37 cellular contexts compared by ENCODE assay signal in genomic region chr9:137494550-137495351, GRCh38. TPM values are rescaled to one million over a fixed set of nuclear protein-coding genes. Genes with fewer than 3 reads are reported as not detected.
DNase-seq lines count a peak whose midpoint lies in the region; ATAC-seq, FAIRE-seq and TF ChIP-seq lines count a peak whose summit lies in the region.
"Had no signal": no experiment of that assay in that cellular context is flagged by ENCODE, and none has a peak within 500 bp of the region (broad histone marks: within the 10 kb centered on the region; RNA-seq: fewer than 3 reads in every experiment).

No MANE protein-coding gene starts in this region.

- H4K20me1 ChIP-seq in K562 (replicated peaks; ENCODE audit: control insufficient read depth, insufficient read depth, low read length), result no peaks in the 10 kb centered on the region

- intact Hi-C loops in Right ventricle myocardium inferior (cut with DNase I), result no loop called here
- intact Hi-C loops in left ventricle myocardium inferior (cut with micrococcal nuclease), result no loop called here
- intact Hi-C loops in K562 (cut with micrococcal nuclease), result no loop called here

- TF ChIP-seq EP300 in K562 (IDR thresholded peaks at IDR 0.05; ENCODE audit: low read length) (no peak), gastroesophageal sphincter (IDR thresholded peaks at IDR 0.05) (no peak)

- H3K36me3 Mint-ChIP-seq in stimulated activated memory B cell treated with anti-CD40 and anti-IgM and Interleukin-4, amounts not matched to agents 10 μg/mL and 1 μg/mL and 100 μg/mL, for 72 hours, result peaks cover 13% of the 10 kb centered on the region
- H3K36me3 Mint-ChIP-seq: activated naive CD8-positive, alpha-beta T cell; CD4-positive, alpha-beta memory T cell had no signal

- H3K27me3 Mint-ChIP-seq in stimulated activated memory B cell treated with anti-CD40 and anti-IgM and Interleukin-4, amounts not matched to agents 10 μg/mL and 1 μg/mL and 100 μg/mL, for 72 hours, result no peaks in the 10 kb centered on the region
- H3K27me3 Mint-ChIP-seq: activated CD8-positive, alpha-beta T cell treated with anti-CD3 and anti-CD28 coated beads for 36 hours; activated naive CD8-positive, alpha-beta T cell; CD4-positive, alpha-beta memory T cell had no signal

- H2BK120ac ChIP-seq in mesenchymal stem cell (ENCODE audit: low read depth, low read length), result no peak overlapping the region

- no peak overlapping the region for H3K23ac ChIP-seq in mesenchymal stem cell (ENCODE audit: low read length in 2 of 2)

- no peak for FAIRE-seq in K562 (lab: Jason Lieb, UNC)
- FAIRE-seq: colon, GM18507, islet of Langerhans had no signal

- no peaks in the 10 kb centered on the region for H3K79me1 ChIP-seq in mesenchymal stem cell (replicated peaks; ENCODE audit: low read length, poor library complexity, severe bottlenecking)

- H3K4me2 ChIP-seq in K562 (ENCODE audit: insufficient read depth, low read length) (peak overlapping the region; percentile 65), mesenchymal stem cell (ENCODE audit: low read length, poor library complexity, severe bottlenecking) (no peak overlapping the region)
- H3K4me2 ChIP-seq: KMS-11 had no signal

- DNase-seq in Right ventricle myocardium inferior (ENCODE audit: missing footprints), result no peak
- no peak for DNase-seq in left ventricle myocardium inferior
- no peak for DNase-seq in K562 (ENCODE audit: extremely low read depth in 1 of 4, low spot score in 3 of 4)
- DNase-seq in mesenchymal stem cell, result no peak
- no peak for DNase-seq in NCI-H2196 treated with DMSO at 0.1 percent for 48 hours (lab: John Stamatoyannopoulos, UW; ENCODE audit: unreplicated experiment)
- DNase-seq: activated CD4-positive, alpha-beta T cell treated with anti-CD3 and anti-CD28 coated beads for 1 hour; activated CD8-positive, alpha-beta T cell treated with anti-CD3 and anti-CD28 coated beads for 36 hours; CD4-positive, alpha-beta memory T cell; effector CD8-positive, alpha-beta T cell; EL; GM23248; MM.1S; NCI-H2081; NCI-H748 treated with DMSO at 0.1 percent for 48 hours; ovary; retina; SIG-M5; stimulated activated CD4-positive, alpha-beta T cell treated with anti-CD3 and anti-CD28 coated beads, Interleukin-2, amount 100 ng/mL, for 24 hours; stomach; uterus had no signal

- no peaks in the 10 kb centered on the region for H3K9me3 Mint-ChIP-seq in stimulated activated memory B cell treated with anti-CD40 and anti-IgM and Interleukin-4, amounts not matched to agents 10 μg/mL and 1 μg/mL and 100 μg/mL, for 72 hours
- H3K9me3 Mint-ChIP-seq: activated CD8-positive, alpha-beta T cell treated with anti-CD3 and anti-CD28 coated beads for 36 hours; activated T-helper 2 cell treated with anti-CD3 and anti-CD28 coated beads, Interferon-gamma antibody, Interleukin-2, Interleukin-4, amounts not matched to agents 10 μg/mL and 5 μg/mL and 100 μg/mL, durations not matched to agents 14 hours and 24 hours and 36 hours; CD4-positive, alpha-beta memory T cell; T-helper 2 cell treated with Interferon-gamma antibody and Interleukin-4, amounts not matched to agents 5 μg/mL and 100 μg/mL, for 36 hours had no signal

- H3K4me3 ChIP-seq in left ventricle myocardium inferior, result no peak overlapping the region
- no peak overlapping the region for H3K4me3 ChIP-seq in K562
- H3K4me3 ChIP-seq in mesenchymal stem cell (ENCODE audit: insufficient read depth in 1 of 2, low read depth in 1 of 2, low read length in 2 of 2), result no peak overlapping the region
- H3K4me3 ChIP-seq in gastroesophageal sphincter, result no peak overlapping the region
- H3K4me3 ChIP-seq: ascending aorta, GM23248, ovary, Peyer's patch, stomach, uterus had no signal

- H3K27ac ChIP-seq in left ventricle myocardium inferior (replicated peaks), result no peak overlapping the region
- no peak overlapping the region for H3K27ac ChIP-seq in K562 (ENCODE audit: extremely low read depth, low read depth, low read length)
- H3K27ac ChIP-seq in mesenchymal stem cell (ENCODE audit: low read length, poor library complexity, severe bottlenecking), result no peak overlapping the region
- H3K27ac ChIP-seq in gastroesophageal sphincter, result no peak overlapping the region
- H3K27ac ChIP-seq: ascending aorta, GM23248, HL-60, KMS-11, ovary, stomach, uterus had no signal

- no peak overlapping the region for H3K27ac Mint-ChIP-seq in stimulated activated memory B cell treated with anti-CD40 and anti-IgM and Interleukin-4, amounts not matched to agents 10 μg/mL and 1 μg/mL and 100 μg/mL, for 72 hours
- H3K27ac Mint-ChIP-seq: activated CD8-positive, alpha-beta T cell treated with anti-CD3 and anti-CD28 coated beads for 36 hours; activated naive CD8-positive, alpha-beta T cell; activated T-helper 2 cell treated with anti-CD3 and anti-CD28 coated beads, Interferon-gamma antibody, Interleukin-2, Interleukin-4, amounts not matched to agents 10 μg/mL and 5 μg/mL and 100 μg/mL, durations not matched to agents 14 hours and 24 hours and 36 hours; nephron had no signal

- TF ChIP-seq CTCF in left ventricle myocardium inferior (IDR thresholded peaks at IDR 0.05; ENCODE audit: borderline replicate concordance) (no peak), K562 (IDR thresholded peaks at IDR 0.05 in 2 of 3, conservative IDR thresholded peaks at IDR 0.05 in 1 of 3; ENCODE audit: insufficient read depth in 2 of 3, low read depth in 1 of 3, low read length in 3 of 3) (no peak), gastroesophageal sphincter (IDR thresholded peaks at IDR 0.05) (no peak)

- no peak for TF ChIP-seq RAD21 in K562 (CRISPR knock-in tag; conservative IDR thresholded peaks at IDR 0.05 in 1 of 2, IDR thresholded peaks at IDR 0.05 in 1 of 2)

- H2AK5ac ChIP-seq in mesenchymal stem cell (ENCODE audit: low read length, severe bottlenecking), result no peak overlapping the region

- no peak overlapping the region for H3K18ac ChIP-seq in mesenchymal stem cell (ENCODE audit: low read depth in 1 of 2, low read length in 2 of 2)

- H3K4me3 Mint-ChIP-seq in stimulated activated memory B cell treated with anti-CD40 and anti-IgM and Interleukin-4, amounts not matched to agents 10 μg/mL and 1 μg/mL and 100 μg/mL, for 72 hours, result no peak overlapping the region
- H3K4me3 Mint-ChIP-seq: activated CD8-positive, alpha-beta T cell treated with anti-CD3 and anti-CD28 coated beads for 36 hours; activated naive CD8-positive, alpha-beta T cell; nephron had no signal

- no peak for TF ChIP-seq POLR2A in K562 (conservative IDR thresholded peaks at IDR 0.05)
- TF ChIP-seq POLR2A in gastroesophageal sphincter (IDR thresholded peaks at IDR 0.05), result no peak

- no peaks in the 10 kb centered on the region for H3K4me1 Mint-ChIP-seq in stimulated activated memory B cell treated with anti-CD40 and anti-IgM and Interleukin-4, amounts not matched to agents 10 μg/mL and 1 μg/mL and 100 μg/mL, for 72 hours
- H3K4me1 Mint-ChIP-seq: nephron had no signal

- H2AFZ ChIP-seq in K562 (ENCODE audit: low read depth, low read length) (peak overlapping the region; percentile 68; the same call in 1 of the 2 replicates), mesenchymal stem cell (ENCODE audit: low read depth, low read length) (no peak overlapping the region)
- H2AFZ ChIP-seq: GM23248 had no signal

- in situ Hi-C loops in K562 (cut with MboI), result no loop called here

- peak overlapping the region in 1 of 2 experiments; percentile 35 for H3K14ac ChIP-seq in mesenchymal stem cell (ENCODE audit: low read length in 2 of 2)

- CTCF ChIA-PET in K562 (lab: Yijun Ruan, JAX; ENCODE audit: low intra/inter-chr PET ratio), result no interaction called here

- no peaks in the 10 kb centered on the region for H3K9me3 ChIP-seq in left ventricle myocardium inferior (replicated peaks)
- no peaks in the 10 kb centered on the region for H3K9me3 ChIP-seq in K562 (replicated peaks; ENCODE audit: control insufficient read depth, insufficient read depth, low read depth, low read length)
- no peaks in the 10 kb centered on the region for H3K9me3 ChIP-seq in mesenchymal stem cell (ENCODE audit: control insufficient read depth, low read length)
- no peaks in the 10 kb centered on the region for H3K9me3 ChIP-seq in gastroesophageal sphincter
- H3K9me3 ChIP-seq: ascending aorta, ovary, Peyer's patch, stomach, uterus had no signal

- no peaks in the 10 kb centered on the region for H3K79me2 ChIP-seq in K562 (ENCODE audit: control insufficient read depth, insufficient read depth, low read length)

- H3K9ac ChIP-seq in K562 (ENCODE audit: insufficient read depth in 1 of 2, low read depth in 2 of 2, low read length in 2 of 2), result peak overlapping the region in 1 of 2 experiments; percentile 28; a peak in 1 of 4 replicates
- no peak overlapping the region for H3K9ac ChIP-seq in mesenchymal stem cell (ENCODE audit: low read length)
- H3K9ac ChIP-seq: GM23248, KMS-11 had no signal

- H4K91ac ChIP-seq in mesenchymal stem cell (ENCODE audit: low read length), result peak overlapping the region; percentile 20

- H3K9me1 ChIP-seq in K562 (ENCODE audit: control insufficient read depth, insufficient read depth, low read length), result no peaks in the 10 kb centered on the region

- no peak overlapping the region for H2BK15ac ChIP-seq in mesenchymal stem cell (ENCODE audit: low read depth, poor library complexity, severe bottlenecking)

- POLR2A ChIA-PET in K562 (lab: Yijun Ruan, JAX), result interaction anchor here (1.0 to 1.4 kb wide), 2 partner anchors 10 to 14 kb away, joined by 3 read pairs; no protein-coding TSS in a partner anchor

- no peak overlapping the region for H4K8ac ChIP-seq in mesenchymal stem cell (ENCODE audit: low read length)

- H2BK5ac ChIP-seq in mesenchymal stem cell (ENCODE audit: low read depth, low read length, poor library complexity, severe bottlenecking), result no peak overlapping the region

- H3K4me1 ChIP-seq in left ventricle myocardium inferior (peaks cover 16% of the 10 kb centered on the region), K562 (replicated peaks in 1 of 2; ENCODE audit: control insufficient read depth in 2 of 2, insufficient read depth in 2 of 2, low read length in 2 of 2) (peaks cover 38 to 66% of the 10 kb centered on the region in 2 experiments), mesenchymal stem cell (ENCODE audit: control insufficient read depth, insufficient read depth, low read depth, low read length) (no peaks in the 10 kb centered on the region), gastroesophageal sphincter (no peaks in the 10 kb centered on the region)
- H3K4me1 ChIP-seq: ascending aorta, Peyer's patch, stomach, uterus had no signal

- 89% methylated on average over 37 of the region's 46 CpGs for WGBS in K562 (ENCODE audit: insufficient coverage, low coverage, missing lambda C conversion rate)
- WGBS in mesenchymal stem cell, result 96% methylated on average over 46 of the region's 46 CpGs
- WGBS in gastroesophageal sphincter (ENCODE audit: low coverage in 1 of 2), 2 donors, result 93 to 97% methylated on average over 22 to 31 of the region's 46 CpGs

- H2BK12ac ChIP-seq in mesenchymal stem cell (ENCODE audit: low read length in 2 of 2), result no peak overlapping the region

- H3K36me3 ChIP-seq in left ventricle myocardium inferior (peaks cover 33% of the 10 kb centered on the region), K562 (ENCODE audit: control insufficient read depth, insufficient read depth, low read length) (no peaks in the 10 kb centered on the region), mesenchymal stem cell (ENCODE audit: control insufficient read depth in 1 of 2, insufficient read depth in 2 of 2, low read depth in 1 of 2, low read length in 2 of 2) (peaks cover 3 to 11% of the 10 kb centered on the region in 2 experiments), gastroesophageal sphincter (peaks cover 0 to 42% of the 10 kb centered on the region in 2 donors)
- H3K36me3 ChIP-seq: ovary, uterus had no signal

- no TSS peak for BruUV-seq in K562 (replicated peaks; lab: Mats Ljungman, UMichigan)

- ATAC-seq in Right ventricle myocardium inferior (peak; percentile 74), K562 (no peak), HG03378 (IDR thresholded peaks at IDR 0.05; ENCODE audit: unreplicated experiment) (no peak), gastroesophageal sphincter (no peak)
- ATAC-seq in stimulated activated memory B cell treated with anti-CD40 and anti-IgM and Interleukin-4, amounts not matched to agents 10 μg/mL and 1 μg/mL and 100 μg/mL, for 72 hours, result peak; percentile 9
- ATAC-seq: activated CD8-positive, alpha-beta T cell treated with anti-CD3 and anti-CD28 coated beads for 36 hours had no signal

- H3K27me3 ChIP-seq in left ventricle myocardium inferior (ENCODE audit: low read depth), result no peaks in the 10 kb centered on the region
- peaks cover 0 to 13% of the 10 kb centered on the region in 2 experiments; a peak in 3 of 5 replicates for H3K27me3 ChIP-seq in K562 (ENCODE audit: control insufficient read depth in 2 of 2, insufficient read depth in 2 of 2, low read length in 2 of 2)
- H3K27me3 ChIP-seq in mesenchymal stem cell (ENCODE audit: control insufficient read depth in 1 of 2, insufficient read depth in 1 of 2, low read length in 2 of 2), result no peaks in the 10 kb centered on the region
- no peaks in the 10 kb centered on the region for H3K27me3 ChIP-seq in gastroesophageal sphincter
- H3K27me3 ChIP-seq: ascending aorta, ovary, Peyer's patch, stomach, uterus had no signal

- no peak overlapping the region for H3K4ac ChIP-seq in mesenchymal stem cell (ENCODE audit: low read depth in 1 of 2, low read length in 2 of 2)

RNA-seq across cellular contexts. Expression of gene NSMF, which starts 35.6 kb away (rescaled TPM):
- 11.5 TPM for total RNA-seq in Right ventricle myocardium inferior
- total RNA-seq in left ventricle myocardium inferior, result 9.8 TPM
- total RNA-seq in K562 (2011; cell fraction: chromatin; rRNA removed; ENCODE audit: low replicate concordance), result 47.6 and 128 TPM in 2 replicates
- 87.2 and 93.1 TPM in 2 replicates for total RNA-seq in K562 (2011; cell fraction: nucleolus; rRNA removed)
- 47.3 and 58.7 TPM in 2 replicates for total RNA-seq in K562 (2011; cell fraction: nucleoplasm; rRNA removed)
- total RNA-seq in K562 (2014; rRNA removed), result 49.2 and 60.0 TPM in 2 replicates
- total RNA-seq in K562 (2014; rRNA removed; fragmentation: Illumina TruSeq; extraction: Trizol), result 24.4 and 29.3 TPM in 2 replicates
- total RNA-seq in K562 (2015; rRNA removed; fragmentation: Illumina TruSeq; extraction: Trizol), result 28.2 and 29.1 TPM in 2 replicates
- total RNA-seq in K562 (2021), result 72.0 and 74.5 TPM in 2 replicates
- polyA plus RNA-seq in K562 (2011; rRNA removed), result 44.9 and 71.8 TPM in 2 replicates
- polyA plus RNA-seq in K562 (2011; cell fraction: cytosol; rRNA removed), result 59.2 and 114 TPM in 2 replicates
- polyA plus RNA-seq in K562 (2011; cell fraction: nucleus; rRNA removed), result 244 and 400 TPM in 2 replicates
- polyA plus RNA-seq in K562 (2012), result 38.5 and 48.2 TPM in 2 replicates
- polyA plus RNA-seq in K562 (2014; fragmentation: Illumina TruSeq; extraction: Trizol), result 26.4 and 44.1 TPM in 2 replicates
- under 1 TPM; 0.20 to 0.42 TPM for polyA plus RNA-seq in K562 (2014; fragmentation: Nextera tagmentation; extraction: Ambion mirVana)
- 76.3 and 82.7 TPM in 2 replicates for polyA plus RNA-seq in K562 (2014; rRNA removed)
- 25.2 and 31.9 TPM in 2 replicates for polyA minus RNA-seq in K562 (2011; rRNA and poly(A)+ RNA removed)
- 37.7 and 44.3 TPM in 2 replicates for polyA minus RNA-seq in K562 (2011; cell fraction: cytosol; rRNA and poly(A)+ RNA removed)
- polyA minus RNA-seq in K562 (2011; cell fraction: nucleus; rRNA and poly(A)+ RNA removed), result 47.9 and 59.5 TPM in 2 replicates
- 30.2 TPM for polyA plus RNA-seq in mesenchymal stem cell (2013, experiment 1 of 2)
- polyA plus RNA-seq in mesenchymal stem cell (2013, experiment 2 of 2), result 30.0 TPM
- total RNA-seq in gastroesophageal sphincter, result 10 to 100 TPM; 38.1 to 63.5 (median 49.1) TPM

RNA-seq across cellular contexts. Expression of gene ENTPD8, which starts 53.6 kb away (rescaled TPM):
- not detected for total RNA-seq in Right ventricle myocardium inferior
- not detected for total RNA-seq in left ventricle myocardium inferior
- 0.23 and 0.67 TPM in 2 replicates for total RNA-seq in K562 (2011; cell fraction: chromatin; rRNA removed; ENCODE audit: low replicate concordance)
- 0.50 and 0.53 TPM in 2 replicates for total RNA-seq in K562 (2011; cell fraction: nucleolus; rRNA removed)
- 0.22 TPM in 1 of 2 replicates, not detected in the other for total RNA-seq in K562 (2011; cell fraction: nucleoplasm; rRNA removed)
- 0.16 and 0.27 TPM in 2 replicates for total RNA-seq in K562 (2014; rRNA removed)
- total RNA-seq in K562 (2014; rRNA removed; fragmentation: Illumina TruSeq; extraction: Trizol), result not detected in 2 replicates
- 0.08 TPM in 1 of 2 replicates, not detected in the other for total RNA-seq in K562 (2015; rRNA removed; fragmentation: Illumina TruSeq; extraction: Trizol)
- total RNA-seq in K562 (2021), result 0.13 and 0.18 TPM in 2 replicates
- polyA plus RNA-seq in K562 (2011; rRNA removed), result 0.06 and 0.11 TPM in 2 replicates
- 0.04 and 0.27 TPM in 2 replicates for polyA plus RNA-seq in K562 (2011; cell fraction: cytosol; rRNA removed)
- 0.63 and 1.0 TPM in 2 replicates for polyA plus RNA-seq in K562 (2011; cell fraction: nucleus; rRNA removed)
- polyA plus RNA-seq in K562 (2012), result 0.12 and 0.16 TPM in 2 replicates
- polyA plus RNA-seq in K562 (2014; fragmentation: Illumina TruSeq; extraction: Trizol), result 0.07 TPM in 1 of 2 replicates, not detected in the other
- not detected for polyA plus RNA-seq in K562 (2014; fragmentation: Nextera tagmentation; extraction: Ambion mirVana)
- 0.20 TPM in 1 of 2 replicates, not detected in the other for polyA plus RNA-seq in K562 (2014; rRNA removed)
- not detected in 2 replicates for polyA minus RNA-seq in K562 (2011; rRNA and poly(A)+ RNA removed)
- polyA minus RNA-seq in K562 (2011; cell fraction: cytosol; rRNA and poly(A)+ RNA removed), result not detected in 2 replicates
- polyA minus RNA-seq in K562 (2011; cell fraction: nucleus; rRNA and poly(A)+ RNA removed), result 0.13 and 0.22 TPM in 2 replicates
- 0.01 TPM for polyA plus RNA-seq in mesenchymal stem cell (2013, experiment 1 of 2)
- polyA plus RNA-seq in mesenchymal stem cell (2013, experiment 2 of 2), result 0.03 TPM
- total RNA-seq in gastroesophageal sphincter, result under 1 TPM in 1 of 4 donors, not detected in 3; 0.57 TPM
- total RNA-seq: A673; activated CD8-positive, alpha-beta T cell treated with anti-CD3 and anti-CD28 coated beads for 36 hours; activated T-helper 2 cell treated with anti-CD3 and anti-CD28 coated beads, Interferon-gamma antibody, Interleukin-2, Interleukin-4, amounts not matched to agents 10 μg/mL and 5 μg/mL and 100 μg/mL, durations not matched to agents 14 hours and 24 hours and 36 hours; ascending aorta; CD4-positive, alpha-beta memory T cell; GM23248; lower leg skin; mononuclear cell had no signal
- polyA plus RNA-seq: CD4-positive, alpha-beta memory T cell; GM23248 had no signal

RNA-seq across cellular contexts. Expression of gene PNPLA7, which starts 55.5 kb away (rescaled TPM):
- 9.8 TPM for total RNA-seq in Right ventricle myocardium inferior
- 9.0 TPM for total RNA-seq in left ventricle myocardium inferior
- total RNA-seq in K562 (2011; cell fraction: chromatin; rRNA removed; ENCODE audit: low replicate concordance), result 2.8 and 5.5 TPM in 2 replicates
- total RNA-seq in K562 (2011; cell fraction: nucleolus; rRNA removed), result 2.0 and 3.0 TPM in 2 replicates
- 2.3 and 3.4 TPM in 2 replicates for total RNA-seq in K562 (2011; cell fraction: nucleoplasm; rRNA removed)
- total RNA-seq in K562 (2014; rRNA removed), result 0.14 and 0.45 TPM in 2 replicates
- 0.04 TPM in 1 of 2 replicates, not detected in the other for total RNA-seq in K562 (2014; rRNA removed; fragmentation: Illumina TruSeq; extraction: Trizol)
- total RNA-seq in K562 (2015; rRNA removed; fragmentation: Illumina TruSeq; extraction: Trizol), result 0.19 and 0.22 TPM in 2 replicates
- 0.58 and 0.75 TPM in 2 replicates for total RNA-seq in K562 (2021)
- polyA plus RNA-seq in K562 (2011; rRNA removed), result 0.17 and 0.66 TPM in 2 replicates
- 0.16 and 0.19 TPM in 2 replicates for polyA plus RNA-seq in K562 (2011; cell fraction: cytosol; rRNA removed)
- polyA plus RNA-seq in K562 (2011; cell fraction: nucleus; rRNA removed), result 4.1 and 5.1 TPM in 2 replicates
- polyA plus RNA-seq in K562 (2012), result 0.95 and 2.4 TPM in 2 replicates
- polyA plus RNA-seq in K562 (2014; fragmentation: Illumina TruSeq; extraction: Trizol), result 0.31 and 0.44 TPM in 2 replicates
- under 1 TPM in 1 of 2 experiments, not detected in 1; 0.01 TPM for polyA plus RNA-seq in K562 (2014; fragmentation: Nextera tagmentation; extraction: Ambion mirVana)
- 0.78 and 0.85 TPM in 2 replicates for polyA plus RNA-seq in K562 (2014; rRNA removed)
- polyA minus RNA-seq in K562 (2011; rRNA and poly(A)+ RNA removed), result 0.07 and 0.12 TPM in 2 replicates
- 0.19 and 0.46 TPM in 2 replicates for polyA minus RNA-seq in K562 (2011; cell fraction: cytosol; rRNA and poly(A)+ RNA removed)
- 0.54 and 1.00 TPM in 2 replicates for polyA minus RNA-seq in K562 (2011; cell fraction: nucleus; rRNA and poly(A)+ RNA removed)
- polyA plus RNA-seq in mesenchymal stem cell (2013, experiment 1 of 2), result 1.1 TPM
- 1.2 TPM for polyA plus RNA-seq in mesenchymal stem cell (2013, experiment 2 of 2)
- 10 to 100 TPM in 1 of 4 donors, 1 to 10 TPM in 3; 2.0 to 11.2 (median 6.6) TPM for total RNA-seq in gastroesophageal sphincter

RNA-seq across cellular contexts. Expression of gene MRPL41, which starts 56.9 kb away (rescaled TPM):
- total RNA-seq in Right ventricle myocardium inferior, result 244 TPM
- total RNA-seq in left ventricle myocardium inferior, result 233 TPM
- total RNA-seq in K562 (2011; cell fraction: chromatin; rRNA removed; ENCODE audit: low replicate concordance), result 2.1 and 9.1 TPM in 2 replicates
- 19.8 and 28.3 TPM in 2 replicates for total RNA-seq in K562 (2011; cell fraction: nucleolus; rRNA removed)
- 9.6 and 10.5 TPM in 2 replicates for total RNA-seq in K562 (2011; cell fraction: nucleoplasm; rRNA removed)
- total RNA-seq in K562 (2014; rRNA removed), result 239 and 259 TPM in 2 replicates
- 9.2 and 11.6 TPM in 2 replicates for total RNA-seq in K562 (2014; rRNA removed; fragmentation: Illumina TruSeq; extraction: Trizol)
- total RNA-seq in K562 (2015; rRNA removed; fragmentation: Illumina TruSeq; extraction: Trizol), result 54.9 and 58.3 TPM in 2 replicates
- total RNA-seq in K562 (2021), result 146 and 158 TPM in 2 replicates
- 21.6 and 23.7 TPM in 2 replicates for polyA plus RNA-seq in K562 (2011; rRNA removed)
- polyA plus RNA-seq in K562 (2011; cell fraction: cytosol; rRNA removed), result 35.6 and 169 TPM in 2 replicates
- polyA plus RNA-seq in K562 (2011; cell fraction: nucleus; rRNA removed), result 18.9 and 28.4 TPM in 2 replicates
- 75.7 and 99.4 TPM in 2 replicates for polyA plus RNA-seq in K562 (2012)
- 10.4 and 32.9 TPM in 2 replicates for polyA plus RNA-seq in K562 (2014; fragmentation: Illumina TruSeq; extraction: Trizol)
- polyA plus RNA-seq in K562 (2014; fragmentation: Nextera tagmentation; extraction: Ambion mirVana), result 1 to 10 TPM; 2.6 to 4.1 TPM
- polyA plus RNA-seq in K562 (2014; rRNA removed), result 184 and 216 TPM in 2 replicates
- 1.7 and 3.9 TPM in 2 replicates for polyA minus RNA-seq in K562 (2011; rRNA and poly(A)+ RNA removed)
- 21.6 and 22.5 TPM in 2 replicates for polyA minus RNA-seq in K562 (2011; cell fraction: cytosol; rRNA and poly(A)+ RNA removed)
- 4.7 and 8.7 TPM in 2 replicates for polyA minus RNA-seq in K562 (2011; cell fraction: nucleus; rRNA and poly(A)+ RNA removed)
- 57.4 TPM for polyA plus RNA-seq in mesenchymal stem cell (2013, experiment 1 of 2)
- 58.2 TPM for polyA plus RNA-seq in mesenchymal stem cell (2013, experiment 2 of 2)
- total RNA-seq in gastroesophageal sphincter, result 10 to 100 TPM; 46.5 to 65.1 (median 55.8) TPM

Comparison
In these comparisons a context has a peak if more than half of its experiments do, and no peak if none do; other contexts are left out.
1. ATAC-seq: peak in Right ventricle myocardium inferior (single experiment) and stimulated activated memory B cell treated with anti-CD40 and anti-IgM and Interleukin-4, amounts not matched to agents 10 μg/mL and 1 μg/mL and 100 μg/mL, for 72 hours (single experiment); none in K562 (single experiment), HG03378 (single experiment) and gastroesophageal sphincter (single experiment).